Comparison of ENCODE assay signal across 8 cellular contexts in the genomic region with DNA sequence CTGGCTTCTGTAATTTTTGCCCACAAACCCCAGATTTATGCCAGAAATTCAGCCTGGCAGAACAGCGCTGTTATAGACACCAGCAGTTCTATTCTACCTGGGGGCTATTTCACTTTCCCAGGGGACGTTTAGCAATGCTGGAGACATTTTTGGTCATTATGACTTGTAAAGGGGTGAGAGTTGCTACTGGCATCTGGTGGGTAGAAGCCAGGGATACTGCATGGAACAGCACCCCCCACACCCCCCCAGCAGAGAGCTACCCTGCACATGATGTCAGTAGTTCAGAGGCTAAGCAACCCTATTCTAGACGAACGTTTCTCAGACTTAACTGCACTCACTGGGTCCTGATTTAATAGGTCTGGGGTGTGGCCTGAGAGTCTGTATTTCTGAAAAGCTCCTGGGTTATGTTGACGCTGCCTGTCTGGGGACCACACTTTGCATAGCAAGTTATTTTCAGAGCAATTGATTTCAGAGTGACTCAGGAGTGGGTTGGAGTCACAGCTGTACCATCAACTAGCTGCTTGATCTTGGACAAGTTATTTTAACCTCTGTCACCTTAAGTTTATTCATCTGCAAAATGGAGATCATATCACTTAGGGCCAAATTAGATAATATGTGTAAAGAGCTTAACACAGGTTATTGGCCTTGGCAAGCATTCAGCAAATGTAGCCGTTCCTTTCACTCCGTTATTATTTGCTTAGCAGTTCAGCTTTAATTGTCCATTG. TPM values are rescaled to one million over a fixed set of nuclear protein-coding genes. Genes with fewer than 3 reads are reported as not detected.
DNase-seq lines count a peak whose midpoint lies in the region; ATAC-seq and TF ChIP-seq lines count a peak whose summit lies in the region.

No MANE protein-coding gene starts in this region.

- TF ChIP-seq POLR2A in GM19193 (IDR thresholded peaks at IDR 0.05; ENCODE audit: extremely low read depth, insufficient read depth, insufficient read length), result peak; percentile 22

- peak; percentile 91 for ATAC-seq in HG03045 (IDR thresholded peaks at IDR 0.05; ENCODE audit: unreplicated experiment)
- ATAC-seq in naive thymus-derived CD4-positive, alpha-beta T cell, result no peak

- H4K20me1 ChIP-seq in BLaER1 treated with 17β-estradiol and CSF1 and Interleukin-3, amounts not matched to agents 10 nM and 100 nM, result peaks cover 64 to 98% (median 89%) of the 10 kb centered on the region in 11 experiments; a peak in 21 of 22 replicates

- intact Hi-C loops in posterior vena cava (cut with DNase I), result no loop called here
- intact Hi-C loops in naive thymus-derived CD4-positive, alpha-beta T cell (cut with micrococcal nuclease), result no loop called here

- H3K27ac ChIP-seq in BLaER1 treated with 17β-estradiol and CSF1 and Interleukin-3, amounts not matched to agents 10 nM and 100 nM, result peak overlapping the region in 2 of 11 experiments; percentile 44 to 45; a peak in 4 of 22 replicates
- no peak overlapping the region for H3K27ac ChIP-seq in naive thymus-derived CD4-positive, alpha-beta T cell (ENCODE audit: low read depth, low read length)

- CTCF ChIA-PET in activated CD4-positive, alpha-beta memory T cell treated with anti-CD3 and anti-CD28 coated beads, Interleukin-2, amount 10 ng/mL, durations not matched to agents 7 days and 5 days (lab: Charles Lee), result no interaction called here
- CTCF ChIA-PET in naive thymus-derived CD4-positive, alpha-beta T cell (lab: Charles Lee), result no interaction called here

- no peaks in the 10 kb centered on the region for H3K27me3 ChIP-seq in BLaER1 treated with 17β-estradiol and CSF1 and Interleukin-3, amounts not matched to agents 10 nM and 100 nM
- H3K27me3 ChIP-seq in naive thymus-derived CD4-positive, alpha-beta T cell (ENCODE audit: control insufficient read depth in 2 of 2, insufficient read depth in 2 of 2, low read length in 2 of 2), result no peaks in the 10 kb centered on the region

- H3K4me3 ChIP-seq in BLaER1 treated with 17β-estradiol and CSF1 and Interleukin-3, amounts not matched to agents 10 nM and 100 nM, result no peak overlapping the region
- H3K4me3 ChIP-seq in naive thymus-derived CD4-positive, alpha-beta T cell (ENCODE audit: low read length), result no peak overlapping the region

- POLR2A ChIA-PET in activated CD4-positive, alpha-beta memory T cell treated with anti-CD3 and anti-CD28 coated beads, Interleukin-2, amount 10 ng/mL, durations not matched to agents 7 days and 5 days (lab: Charles Lee), result interaction anchor here (0.8 to 0.9 kb wide), 2 partner anchors 11 to 64 kb away, joined by 3 read pairs; no protein-coding TSS in a partner anchor
- POLR2A ChIA-PET in naive thymus-derived CD4-positive, alpha-beta T cell (lab: Charles Lee), result no interaction called here

- H3K4me1 ChIP-seq in BLaER1 treated with 17β-estradiol and CSF1 and Interleukin-3, amounts not matched to agents 10 nM and 100 nM, result peaks cover 68 to 99% (median 91%) of the 10 kb centered on the region in 10 experiments
- peaks cover 30 to 35% of the 10 kb centered on the region in 2 donors for H3K4me1 ChIP-seq in naive thymus-derived CD4-positive, alpha-beta T cell (ENCODE audit: control insufficient read depth in 2 of 2, insufficient read depth in 2 of 2, low read length in 2 of 2)

- peaks cover 15 to 85% (median 51%) of the 10 kb centered on the region in 11 experiments for H3K36me3 ChIP-seq in BLaER1 treated with 17β-estradiol and CSF1 and Interleukin-3, amounts not matched to agents 10 nM and 100 nM
- no peaks in the 10 kb centered on the region for H3K36me3 ChIP-seq in naive thymus-derived CD4-positive, alpha-beta T cell (ENCODE audit: control insufficient read depth in 2 of 3, insufficient read depth in 3 of 3, low read length in 3 of 3)

- H3K27me3 Mint-ChIP-seq in activated CD4-positive, alpha-beta memory T cell treated with anti-CD3 and anti-CD28 coated beads, Interleukin-2, amount 10 ng/mL, durations not matched to agents 7 days and 5 days, result no peaks in the 10 kb centered on the region
- H3K27me3 Mint-ChIP-seq in naive thymus-derived CD4-positive, alpha-beta T cell, result no peaks in the 10 kb centered on the region

- H3K9me3 ChIP-seq in BLaER1 treated with 17β-estradiol and CSF1 and Interleukin-3, amounts not matched to agents 10 nM and 100 nM (replicated peaks in 1 of 11), result peaks cover 0 to 33% (median 24%) of the 10 kb centered on the region in 11 experiments; a peak in 18 of 22 replicates
- no peaks in the 10 kb centered on the region for H3K9me3 ChIP-seq in naive thymus-derived CD4-positive, alpha-beta T cell (ENCODE audit: control insufficient read depth in 2 of 3, low read length in 3 of 3)

- H3K9ac ChIP-seq in BLaER1 treated with 17β-estradiol and CSF1 and Interleukin-3, amounts not matched to agents 10 nM and 100 nM, result peak overlapping the region in 2 of 11 experiments; percentile 2 to 16; a peak in 1 of 22 replicates

- H3K4me3 Mint-ChIP-seq in activated CD4-positive, alpha-beta memory T cell treated with anti-CD3 and anti-CD28 coated beads, Interleukin-2, amount 10 ng/mL, durations not matched to agents 7 days and 5 days, result no peak overlapping the region
- H3K4me3 Mint-ChIP-seq in naive thymus-derived CD4-positive, alpha-beta T cell, result no peak overlapping the region

- H3K9me3 Mint-ChIP-seq in activated CD4-positive, alpha-beta memory T cell treated with anti-CD3 and anti-CD28 coated beads, Interleukin-2, amount 10 ng/mL, durations not matched to agents 7 days and 5 days, result no peaks in the 10 kb centered on the region
- peaks cover 0 to 7% (median 0%) of the 10 kb centered on the region in 11 donors for H3K9me3 Mint-ChIP-seq in naive thymus-derived CD4-positive, alpha-beta T cell

- peaks cover 89% of the 10 kb centered on the region for H3K4me1 Mint-ChIP-seq in activated CD4-positive, alpha-beta memory T cell treated with anti-CD3 and anti-CD28 coated beads, Interleukin-2, amount 10 ng/mL, durations not matched to agents 7 days and 5 days
- H3K4me1 Mint-ChIP-seq in naive thymus-derived CD4-positive, alpha-beta T cell, result peaks cover 58 to 88% (median 73%) of the 10 kb centered on the region in 7 donors

- H3K4me2 ChIP-seq in BLaER1 treated with 17β-estradiol and CSF1 and Interleukin-3, amounts not matched to agents 10 nM and 100 nM, result peak overlapping the region; percentile 20 to 80 (median 61); a peak in 21 of 22 replicates

- H3K36me3 Mint-ChIP-seq in activated CD4-positive, alpha-beta memory T cell treated with anti-CD3 and anti-CD28 coated beads, Interleukin-2, amount 10 ng/mL, durations not matched to agents 7 days and 5 days (ENCODE audit: low read depth), result peaks cover 82% of the 10 kb centered on the region
- peaks cover 0 to 48% (median 20%) of the 10 kb centered on the region in 5 donors for H3K36me3 Mint-ChIP-seq in naive thymus-derived CD4-positive, alpha-beta T cell

- DNase-seq in NCI-H2196 treated with DMSO at 0.1 percent for 48 hours (lab: John Stamatoyannopoulos, UW; ENCODE audit: unreplicated experiment) (peak; percentile 60), posterior vena cava (ENCODE audit: low spot score) (no peak), retina (no peak)
- DNase-seq in activated CD4-positive, alpha-beta memory T cell treated with anti-CD3 and anti-CD28 coated beads, Interleukin-2, amount 10 ng/mL, durations not matched to agents 7 days and 5 days, result no peak
- DNase-seq in naive thymus-derived CD4-positive, alpha-beta T cell, result no peak

- no peak overlapping the region for H3K27ac Mint-ChIP-seq in activated CD4-positive, alpha-beta memory T cell treated with anti-CD3 and anti-CD28 coated beads, Interleukin-2, amount 10 ng/mL, durations not matched to agents 7 days and 5 days
- no peak overlapping the region for H3K27ac Mint-ChIP-seq in naive thymus-derived CD4-positive, alpha-beta T cell

RNA-seq across cellular contexts. Expression of gene CHST11, which starts 48.5 kb away (rescaled TPM):
- total RNA-seq in posterior vena cava, result 10 to 100 TPM; 17.1 to 17.4 TPM
- 100 to 1,000 TPM; 124 to 125 TPM for total RNA-seq in activated CD4-positive, alpha-beta memory T cell treated with anti-CD3 and anti-CD28 coated beads, Interleukin-2, amount 10 ng/mL, durations not matched to agents 7 days and 5 days
- total RNA-seq in naive thymus-derived CD4-positive, alpha-beta T cell, result 10 to 100 TPM; 31.9 to 74.3 (median 42.0) TPM
- 10 to 100 TPM; 23.4 to 28.7 TPM for polyA plus RNA-seq in naive thymus-derived CD4-positive, alpha-beta T cell
